8 cellular contexts compared by ENCODE assay signal in the genomic region with DNA sequence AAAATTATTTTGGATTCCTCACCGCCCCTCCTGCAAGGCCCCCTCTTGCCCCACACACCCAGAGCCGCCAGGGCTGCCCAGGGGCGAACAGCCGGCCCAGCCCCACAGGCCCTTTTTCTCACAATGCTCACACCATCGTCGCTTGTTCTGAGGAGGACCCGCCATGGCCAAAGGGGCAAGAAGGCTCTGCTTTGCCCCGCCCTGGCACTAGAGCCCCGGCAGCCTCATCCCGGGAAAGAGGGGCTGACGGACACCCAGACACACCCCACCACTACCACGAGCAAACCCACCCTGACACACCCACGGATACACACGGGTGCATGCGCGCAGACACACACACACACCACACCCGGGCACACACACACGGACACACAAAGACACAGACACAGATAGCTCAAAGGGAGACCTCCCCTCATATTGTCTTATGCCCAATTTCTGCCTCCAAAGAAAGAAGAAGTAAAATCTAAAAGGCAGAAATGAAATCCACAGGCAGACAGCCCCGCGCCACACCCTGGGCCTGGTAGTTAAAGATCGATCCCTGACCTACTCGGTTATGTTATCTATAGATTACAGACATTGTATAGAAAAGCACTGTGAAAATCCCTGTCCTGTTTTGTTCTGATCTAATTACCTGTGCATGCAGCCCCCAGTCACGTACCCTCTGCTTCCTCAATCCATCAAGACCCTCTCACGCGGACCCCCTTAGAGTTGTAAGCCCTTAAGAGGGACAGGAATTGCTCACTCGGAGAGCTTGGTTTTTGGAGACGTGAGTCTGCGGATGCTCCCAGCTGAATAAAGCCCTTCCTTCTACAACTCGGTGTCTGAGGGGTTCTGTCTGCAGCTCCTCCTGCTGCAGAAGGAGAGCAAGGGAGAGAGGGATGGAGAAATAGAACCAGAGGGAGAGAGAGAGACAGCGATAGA.
DNase-seq lines count a peak whose midpoint lies in the region; ATAC-seq, FAIRE-seq and TF ChIP-seq lines count a peak whose summit lies in the region.
"Not testable (repeated sequence)": the region's sequence is repeated elsewhere in the genome, so short reads cannot be mapped to it uniquely, and the experiment has no call there.

No MANE protein-coding gene starts in this region.

- not testable (repeated sequence) for H3K23me2 ChIP-seq in H9 (ENCODE audit: insufficient read length, low read depth, low read length, poor library complexity, severe bottlenecking)

- H2BK15ac ChIP-seq in H9 (ENCODE audit: low read depth, low read length): not testable (repeated sequence)

- H2BK20ac ChIP-seq in H9 (ENCODE audit: low read depth, low read length, poor library complexity, severe bottlenecking): not testable (repeated sequence)

- H3K27me3 Mint-ChIP-seq in H9 (ENCODE audit: low read depth): peaks cover 71% of the 10 kb centered on the region
- H3K27me3 Mint-ChIP-seq in activated naive CD4-positive, alpha-beta T cell treated with anti-CD3 and anti-CD28 coated beads, Interleukin-2, amount 50 U/mL, for 24 hours: peaks cover 40% of the 10 kb centered on the region

- H3T11ph ChIP-seq in H9 (ENCODE audit: low read length): not testable (repeated sequence)

- DNase-seq in EL (peak; percentile 44), H9 (peak; percentile 66), SK-N-DZ (ENCODE audit: low spot score) (peak; percentile 76), islet precursor cell (peak; percentile 74)
- not testable (repeated sequence) for DNase-seq in endothelial cell of umbilical vein (ENCODE audit: low read depth, low spot score); omental fat pad (ENCODE audit: low spot score)

- not testable (repeated sequence) for TF ChIP-seq POLR2A in endothelial cell of umbilical vein (IDR thresholded peaks at IDR 0.05; ENCODE audit: low read depth, low read length)

- not testable (repeated sequence) for TF ChIP-seq CTCF in H9 (conservative IDR thresholded peaks at IDR 0.05); endothelial cell of umbilical vein (IDR thresholded peaks at IDR 0.05; ENCODE audit: extremely low read depth in 1 of 2, insufficient read depth in 1 of 2, low read depth in 1 of 2, low read length in 2 of 2); omental fat pad (IDR thresholded peaks at IDR 0.05)

- H3K27me3 ChIP-seq in H9 (ENCODE audit: insufficient read depth, low read length): peaks cover 49% of the 10 kb centered on the region
- peaks cover 11 to 15% of the 10 kb centered on the region in 2 experiments for H3K27me3 ChIP-seq in endothelial cell of umbilical vein (ENCODE audit: control insufficient read depth in 2 of 2, insufficient read depth in 2 of 2, low read length in 2 of 2)

- H3K36me3 ChIP-seq in endothelial cell of umbilical vein (ENCODE audit: control insufficient read depth in 2 of 2, extremely low read depth in 1 of 2, insufficient read depth in 2 of 2, low read length in 2 of 2): not testable (repeated sequence)

- H3K4me3 Mint-ChIP-seq in H9: peak overlapping the region; percentile 75 to 80
- peak overlapping the region; percentile 38 for H3K4me3 Mint-ChIP-seq in activated naive CD4-positive, alpha-beta T cell treated with anti-CD3 and anti-CD28 coated beads, Interleukin-2, amount 50 U/mL, for 24 hours

- not testable (repeated sequence) for H3K4me1 ChIP-seq in H9 (ENCODE audit: insufficient read depth, low read length); endothelial cell of umbilical vein (ENCODE audit: control insufficient read depth, extremely low read depth, insufficient read depth, low read length)

- H3K56ac ChIP-seq in H9 (ENCODE audit: insufficient read length, low read depth, low read length): not testable (repeated sequence)

- H3K9me1 ChIP-seq in endothelial cell of umbilical vein (replicated peaks; ENCODE audit: control insufficient read depth, extremely low read depth, insufficient read depth, low read length): not testable (repeated sequence)

- not testable (repeated sequence) for H3K9ac ChIP-seq in H9 (ENCODE audit: extremely low read depth, insufficient read length, low read length); endothelial cell of umbilical vein (replicated peaks; ENCODE audit: extremely low read depth, insufficient read depth, low read length)

- CTCF ChIA-PET in endothelial cell of umbilical vein (lab: Charles Lee): interaction anchor here (1.1 kb wide), 1 partner anchor 1017 kb away, joined by 4 read pairs; no protein-coding TSS in a partner anchor

- not testable (repeated sequence) for H3K9me3 ChIP-seq in H9 (ENCODE audit: control insufficient read depth, low read depth, low read length); endothelial cell of umbilical vein (replicated peaks; ENCODE audit: control insufficient read depth, insufficient read depth, low read length)

- not testable (repeated sequence) for H3K27ac Mint-ChIP-seq in H9; activated naive CD4-positive, alpha-beta T cell treated with anti-CD3 and anti-CD28 coated beads, Interleukin-2, amount 50 U/mL, for 24 hours

- H4K8ac ChIP-seq in H9 (replicated peaks; ENCODE audit: insufficient read length, low read depth, low read length): not testable (repeated sequence)

- not testable (repeated sequence) for H2AK5ac ChIP-seq in H9 (ENCODE audit: insufficient read length, low read length)

- dilution Hi-C loops in endothelial cell of umbilical vein (cut with MboI; ENCODE audit: extremely low pct_ligation_motif_present, low sequenced_read_pairs): not testable (repeated sequence)

- not testable (repeated sequence) for H3K4ac ChIP-seq in H9 (ENCODE audit: low read depth, low read length)

- H3K14ac ChIP-seq in H9 (ENCODE audit: insufficient read depth, low read length): not testable (repeated sequence)

- POLR2A ChIA-PET in endothelial cell of umbilical vein (lab: Charles Lee): not testable (repeated sequence)

- not testable (repeated sequence) for H3K79me2 ChIP-seq in H9 (ENCODE audit: insufficient read depth, low read length); endothelial cell of umbilical vein (ENCODE audit: control insufficient read depth, insufficient read depth, low read length)

- not testable (repeated sequence) for H3K36me3 Mint-ChIP-seq in H9 (ENCODE audit: insufficient read depth in 1 of 3, low read depth in 3 of 3); activated naive CD4-positive, alpha-beta T cell treated with anti-CD3 and anti-CD28 coated beads, Interleukin-2, amount 50 U/mL, for 24 hours

- not testable (repeated sequence) for H4K5ac ChIP-seq in H9 (ENCODE audit: insufficient read length, low read depth, low read length)

- H2BK5ac ChIP-seq in H9 (ENCODE audit: insufficient read length, low read length): not testable (repeated sequence)

- intact Hi-C loops in endothelial cell of umbilical vein (cut with micrococcal nuclease): not testable (repeated sequence)

- H3K4me2 ChIP-seq in H9 (ENCODE audit: insufficient read depth, insufficient read length, low read length): not testable (repeated sequence)
- peak overlapping the region; percentile 18 for H3K4me2 ChIP-seq in endothelial cell of umbilical vein (ENCODE audit: insufficient read depth, low read length)

- H3K23ac ChIP-seq in H9 (ENCODE audit: insufficient read length, low read depth, low read length): not testable (repeated sequence)

- ATAC-seq in omental fat pad (ENCODE audit: low FRiP score): peak; percentile 51

- peaks cover 28 to 30% of the 10 kb centered on the region in 2 experiments for H3K4me1 Mint-ChIP-seq in H9
- H3K4me1 Mint-ChIP-seq in activated naive CD4-positive, alpha-beta T cell treated with anti-CD3 and anti-CD28 coated beads, Interleukin-2, amount 50 U/mL, for 24 hours: peaks cover 28% of the 10 kb centered on the region

- H3K27ac ChIP-seq in H9 (ENCODE audit: insufficient read length, low read depth, low read length); endothelial cell of umbilical vein (ENCODE audit: insufficient read depth, low read depth, low read length): not testable (repeated sequence)
- peak overlapping the region; percentile 22 for H3K27ac ChIP-seq in temporal lobe (ENCODE audit: low read depth, low read length)

- not testable (repeated sequence) for H2BK12ac ChIP-seq in H9 (ENCODE audit: insufficient read length, low read depth, low read length)

- not testable (repeated sequence) for H3K79me1 ChIP-seq in H9 (ENCODE audit: insufficient read depth, low read depth, low read length, poor library complexity, severe bottlenecking)

- not testable (repeated sequence) for H3K18ac ChIP-seq in H9 (ENCODE audit: insufficient read length, low read depth, low read length)

- not testable (repeated sequence) for BruUV-seq in endothelial cell of umbilical vein (replicated peaks; lab: Mats Ljungman, UMichigan)

- not testable (repeated sequence) for FAIRE-seq in endothelial cell of umbilical vein (lab: Jason Lieb, UNC)

- H3K4me3 ChIP-seq in endothelial cell of umbilical vein (replicated peaks in 1 of 3; ENCODE audit: insufficient read depth in 1 of 3, low read depth in 1 of 3, low read length in 3 of 3): not testable (repeated sequence)

- H4K20me1 ChIP-seq in H9 (ENCODE audit: control insufficient read depth, insufficient read depth, insufficient read length); endothelial cell of umbilical vein (replicated peaks; ENCODE audit: control insufficient read depth, extremely low read depth, insufficient read depth, low read length): not testable (repeated sequence)

- peaks cover 25% of the 10 kb centered on the region in 2 experiments for H3K9me3 Mint-ChIP-seq in H9
- not testable (repeated sequence) for H3K9me3 Mint-ChIP-seq in activated naive CD4-positive, alpha-beta T cell treated with anti-CD3 and anti-CD28 coated beads, Interleukin-2, amount 50 U/mL, for 24 hours

- H4K91ac ChIP-seq in H9 (ENCODE audit: insufficient read length, low read depth, low read length): not testable (repeated sequence)

- H2AFZ ChIP-seq in H9 (ENCODE audit: low read length); endothelial cell of umbilical vein (ENCODE audit: low read depth, low read length): not testable (repeated sequence)

- not testable (repeated sequence) for H2BK120ac ChIP-seq in H9 (ENCODE audit: low read depth, low read length, poor library complexity, severe bottlenecking)

- no CpG with 5 or more reads among the region's 30 CpGs for WGBS in H9 (ENCODE audit: extremely low coverage, insufficient read length, low lambda C conversion rate)
